In the genomic region with DNA sequence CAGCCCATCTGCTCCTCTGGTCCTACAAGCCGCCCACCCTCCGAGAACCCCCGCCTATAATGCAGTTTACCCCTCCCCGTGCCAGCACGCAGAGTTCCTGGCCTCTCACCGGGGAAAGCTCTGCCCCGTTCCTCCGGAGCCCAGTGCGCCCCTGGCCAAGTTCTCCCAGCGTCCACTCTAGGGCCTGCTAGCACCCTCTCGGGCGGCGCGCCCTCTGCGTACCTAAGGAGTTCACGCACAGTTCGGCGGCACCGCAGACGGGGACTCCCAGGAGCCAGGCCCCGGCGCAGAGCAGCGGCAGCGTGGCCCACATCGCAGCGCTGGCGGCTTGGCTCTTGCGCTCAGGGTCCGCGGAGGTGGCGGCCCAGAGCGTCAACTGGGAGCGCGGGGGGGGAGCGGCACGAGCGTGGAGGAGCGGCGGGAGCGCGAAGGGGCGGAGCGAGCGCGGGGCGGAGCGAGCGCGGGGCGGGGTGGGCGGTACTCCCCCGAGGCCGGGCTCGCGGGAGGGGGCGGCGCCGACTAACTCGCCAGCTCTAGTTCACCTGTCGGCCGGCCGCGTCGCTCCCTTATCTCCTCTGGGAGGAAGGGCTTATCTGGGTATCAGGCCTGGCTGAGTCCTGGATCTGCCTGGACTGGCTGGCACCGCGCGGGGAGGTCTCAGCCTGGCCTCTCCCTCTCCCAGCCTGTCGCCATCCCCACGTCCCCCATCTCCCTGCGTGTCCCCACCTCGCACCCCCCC, we compare ENCODE assay signal across 1 cellular context.
TF ChIP-seq lines count a peak whose summit lies in the region.

A gene with protein sequence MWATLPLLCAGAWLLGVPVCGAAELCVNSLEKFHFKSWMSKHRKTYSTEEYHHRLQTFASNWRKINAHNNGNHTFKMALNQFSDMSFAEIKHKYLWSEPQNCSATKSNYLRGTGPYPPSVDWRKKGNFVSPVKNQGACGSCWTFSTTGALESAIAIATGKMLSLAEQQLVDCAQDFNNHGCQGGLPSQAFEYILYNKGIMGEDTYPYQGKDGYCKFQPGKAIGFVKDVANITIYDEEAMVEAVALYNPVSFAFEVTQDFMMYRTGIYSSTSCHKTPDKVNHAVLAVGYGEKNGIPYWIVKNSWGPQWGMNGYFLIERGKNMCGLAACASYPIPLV (minus strand): TSS at position 378 of the 739 bp plus-strand sequence. CDS start 65 bp downstream, at position 313.

TF ChIP-seq in HepG2, 621 proteins besides CTCF, POLR2A, EP300 and RAD21 (continued from another document and continues in another):
- TF ChIP-seq, protein P1, sequence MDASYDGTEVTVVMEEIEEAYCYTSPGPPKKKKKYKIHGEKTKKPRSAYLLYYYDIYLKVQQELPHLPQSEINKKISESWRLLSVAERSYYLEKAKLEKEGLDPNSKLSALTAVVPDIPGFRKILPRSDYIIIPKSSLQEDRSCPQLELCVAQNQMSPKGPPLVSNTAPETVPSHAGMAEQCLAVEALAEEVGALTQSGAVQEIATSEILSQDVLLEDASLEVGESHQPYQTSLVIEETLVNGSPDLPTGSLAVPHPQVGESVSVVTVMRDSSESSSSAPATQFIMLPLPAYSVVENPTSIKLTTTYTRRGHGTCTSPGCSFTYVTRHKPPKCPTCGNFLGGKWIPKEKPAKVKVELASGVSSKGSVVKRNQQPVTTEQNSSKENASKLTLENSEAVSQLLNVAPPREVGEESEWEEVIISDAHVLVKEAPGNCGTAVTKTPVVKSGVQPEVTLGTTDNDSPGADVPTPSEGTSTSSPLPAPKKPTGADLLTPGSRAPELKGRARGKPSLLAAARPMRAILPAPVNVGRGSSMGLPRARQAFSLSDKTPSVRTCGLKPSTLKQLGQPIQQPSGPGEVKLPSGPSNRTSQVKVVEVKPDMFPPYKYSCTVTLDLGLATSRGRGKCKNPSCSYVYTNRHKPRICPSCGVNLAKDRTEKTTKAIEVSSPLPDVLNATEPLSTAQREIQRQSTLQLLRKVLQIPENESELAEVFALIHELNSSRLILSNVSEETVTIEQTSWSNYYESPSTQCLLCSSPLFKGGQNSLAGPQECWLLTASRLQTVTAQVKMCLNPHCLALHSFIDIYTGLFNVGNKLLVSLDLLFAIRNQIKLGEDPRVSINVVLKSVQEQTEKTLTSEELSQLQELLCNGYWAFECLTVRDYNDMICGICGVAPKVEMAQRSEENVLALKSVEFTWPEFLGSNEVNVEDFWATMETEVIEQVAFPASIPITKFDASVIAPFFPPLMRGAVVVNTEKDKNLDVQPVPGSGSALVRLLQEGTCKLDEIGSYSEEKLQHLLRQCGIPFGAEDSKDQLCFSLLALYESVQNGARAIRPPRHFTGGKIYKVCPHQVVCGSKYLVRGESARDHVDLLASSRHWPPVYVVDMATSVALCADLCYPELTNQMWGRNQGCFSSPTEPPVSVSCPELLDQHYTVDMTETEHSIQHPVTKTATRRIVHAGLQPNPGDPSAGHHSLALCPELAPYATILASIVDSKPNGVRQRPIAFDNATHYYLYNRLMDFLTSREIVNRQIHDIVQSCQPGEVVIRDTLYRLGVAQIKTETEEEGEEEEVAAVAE (CRISPR knock-in tag; IDR thresholded peaks at IDR 0.05; ENCODE audit: borderline replicate concordance), result no peak
- TF ChIP-seq SOX5 (CRISPR knock-in tag; IDR thresholded peaks at IDR 0.05; ENCODE audit: borderline replicate concordance), result 0 out of 2 replicates have a peak, but pooled peaks have one; percentile 33
- peak; percentile 72; the same call in 1 of the 2 replicates for TF ChIP-seq ZNF431 (CRISPR knock-in tag; IDR thresholded peaks at IDR 0.05; ENCODE audit: borderline replicate concordance, low read depth)
- TF ChIP-seq KDM2A (CRISPR knock-in tag; IDR thresholded peaks at IDR 0.05; ENCODE audit: borderline replicate concordance, low read depth), result peak; percentile 74; the same call in 1 of the 2 replicates
- no peak for TF ChIP-seq ZNF335 (CRISPR knock-in tag; IDR thresholded peaks at IDR 0.05)
- TF ChIP-seq STAG1 (CRISPR knock-in tag; IDR thresholded peaks at IDR 0.05), result no peak; the same call in 1 of the 2 replicates
- TF ChIP-seq, protein P2, sequence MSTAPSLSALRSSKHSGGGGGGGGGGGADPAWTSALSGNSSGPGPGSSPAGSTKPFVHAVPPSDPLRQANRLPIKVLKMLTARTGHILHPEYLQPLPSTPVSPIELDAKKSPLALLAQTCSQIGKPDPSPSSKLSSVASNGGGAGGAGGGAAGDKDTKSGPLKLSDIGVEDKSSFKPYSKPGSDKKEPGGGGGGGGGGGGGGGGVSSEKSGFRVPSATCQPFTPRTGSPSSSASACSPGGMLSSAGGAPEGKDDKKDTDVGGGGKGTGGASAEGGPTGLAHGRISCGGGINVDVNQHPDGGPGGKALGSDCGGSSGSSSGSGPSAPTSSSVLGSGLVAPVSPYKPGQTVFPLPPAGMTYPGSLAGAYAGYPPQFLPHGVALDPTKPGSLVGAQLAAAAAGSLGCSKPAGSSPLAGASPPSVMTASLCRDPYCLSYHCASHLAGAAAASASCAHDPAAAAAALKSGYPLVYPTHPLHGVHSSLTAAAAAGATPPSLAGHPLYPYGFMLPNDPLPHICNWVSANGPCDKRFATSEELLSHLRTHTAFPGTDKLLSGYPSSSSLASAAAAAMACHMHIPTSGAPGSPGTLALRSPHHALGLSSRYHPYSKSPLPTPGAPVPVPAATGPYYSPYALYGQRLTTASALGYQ (CRISPR knock-in tag; IDR thresholded peaks at IDR 0.05), result no peak
- TF ChIP-seq, protein P3, sequence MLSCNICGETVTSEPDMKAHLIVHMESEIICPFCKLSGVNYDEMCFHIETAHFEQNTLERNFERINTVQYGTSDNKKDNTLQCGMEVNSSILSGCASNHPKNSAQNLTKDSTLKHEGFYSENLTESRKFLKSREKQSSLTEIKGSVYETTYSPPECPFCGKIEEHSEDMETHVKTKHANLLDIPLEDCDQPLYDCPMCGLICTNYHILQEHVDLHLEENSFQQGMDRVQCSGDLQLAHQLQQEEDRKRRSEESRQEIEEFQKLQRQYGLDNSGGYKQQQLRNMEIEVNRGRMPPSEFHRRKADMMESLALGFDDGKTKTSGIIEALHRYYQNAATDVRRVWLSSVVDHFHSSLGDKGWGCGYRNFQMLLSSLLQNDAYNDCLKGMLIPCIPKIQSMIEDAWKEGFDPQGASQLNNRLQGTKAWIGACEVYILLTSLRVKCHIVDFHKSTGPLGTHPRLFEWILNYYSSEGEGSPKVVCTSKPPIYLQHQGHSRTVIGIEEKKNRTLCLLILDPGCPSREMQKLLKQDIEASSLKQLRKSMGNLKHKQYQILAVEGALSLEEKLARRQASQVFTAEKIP (CRISPR knock-in tag; IDR thresholded peaks at IDR 0.05; ENCODE audit: borderline replicate concordance), result no peak
- TF ChIP-seq, protein P4, sequence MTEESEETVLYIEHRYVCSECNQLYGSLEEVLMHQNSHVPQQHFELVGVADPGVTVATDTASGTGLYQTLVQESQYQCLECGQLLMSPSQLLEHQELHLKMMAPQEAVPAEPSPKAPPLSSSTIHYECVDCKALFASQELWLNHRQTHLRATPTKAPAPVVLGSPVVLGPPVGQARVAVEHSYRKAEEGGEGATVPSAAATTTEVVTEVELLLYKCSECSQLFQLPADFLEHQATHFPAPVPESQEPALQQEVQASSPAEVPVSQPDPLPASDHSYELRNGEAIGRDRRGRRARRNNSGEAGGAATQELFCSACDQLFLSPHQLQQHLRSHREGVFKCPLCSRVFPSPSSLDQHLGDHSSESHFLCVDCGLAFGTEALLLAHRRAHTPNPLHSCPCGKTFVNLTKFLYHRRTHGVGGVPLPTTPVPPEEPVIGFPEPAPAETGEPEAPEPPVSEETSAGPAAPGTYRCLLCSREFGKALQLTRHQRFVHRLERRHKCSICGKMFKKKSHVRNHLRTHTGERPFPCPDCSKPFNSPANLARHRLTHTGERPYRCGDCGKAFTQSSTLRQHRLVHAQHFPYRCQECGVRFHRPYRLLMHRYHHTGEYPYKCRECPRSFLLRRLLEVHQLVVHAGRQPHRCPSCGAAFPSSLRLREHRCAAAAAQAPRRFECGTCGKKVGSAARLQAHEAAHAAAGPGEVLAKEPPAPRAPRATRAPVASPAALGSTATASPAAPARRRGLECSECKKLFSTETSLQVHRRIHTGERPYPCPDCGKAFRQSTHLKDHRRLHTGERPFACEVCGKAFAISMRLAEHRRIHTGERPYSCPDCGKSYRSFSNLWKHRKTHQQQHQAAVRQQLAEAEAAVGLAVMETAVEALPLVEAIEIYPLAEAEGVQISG (CRISPR knock-in tag; IDR thresholded peaks at IDR 0.05), result peak; percentile 93
- TF ChIP-seq ZNF143 (CRISPR knock-in tag; IDR thresholded peaks at IDR 0.05), result no peak
- TF ChIP-seq, protein P5, sequence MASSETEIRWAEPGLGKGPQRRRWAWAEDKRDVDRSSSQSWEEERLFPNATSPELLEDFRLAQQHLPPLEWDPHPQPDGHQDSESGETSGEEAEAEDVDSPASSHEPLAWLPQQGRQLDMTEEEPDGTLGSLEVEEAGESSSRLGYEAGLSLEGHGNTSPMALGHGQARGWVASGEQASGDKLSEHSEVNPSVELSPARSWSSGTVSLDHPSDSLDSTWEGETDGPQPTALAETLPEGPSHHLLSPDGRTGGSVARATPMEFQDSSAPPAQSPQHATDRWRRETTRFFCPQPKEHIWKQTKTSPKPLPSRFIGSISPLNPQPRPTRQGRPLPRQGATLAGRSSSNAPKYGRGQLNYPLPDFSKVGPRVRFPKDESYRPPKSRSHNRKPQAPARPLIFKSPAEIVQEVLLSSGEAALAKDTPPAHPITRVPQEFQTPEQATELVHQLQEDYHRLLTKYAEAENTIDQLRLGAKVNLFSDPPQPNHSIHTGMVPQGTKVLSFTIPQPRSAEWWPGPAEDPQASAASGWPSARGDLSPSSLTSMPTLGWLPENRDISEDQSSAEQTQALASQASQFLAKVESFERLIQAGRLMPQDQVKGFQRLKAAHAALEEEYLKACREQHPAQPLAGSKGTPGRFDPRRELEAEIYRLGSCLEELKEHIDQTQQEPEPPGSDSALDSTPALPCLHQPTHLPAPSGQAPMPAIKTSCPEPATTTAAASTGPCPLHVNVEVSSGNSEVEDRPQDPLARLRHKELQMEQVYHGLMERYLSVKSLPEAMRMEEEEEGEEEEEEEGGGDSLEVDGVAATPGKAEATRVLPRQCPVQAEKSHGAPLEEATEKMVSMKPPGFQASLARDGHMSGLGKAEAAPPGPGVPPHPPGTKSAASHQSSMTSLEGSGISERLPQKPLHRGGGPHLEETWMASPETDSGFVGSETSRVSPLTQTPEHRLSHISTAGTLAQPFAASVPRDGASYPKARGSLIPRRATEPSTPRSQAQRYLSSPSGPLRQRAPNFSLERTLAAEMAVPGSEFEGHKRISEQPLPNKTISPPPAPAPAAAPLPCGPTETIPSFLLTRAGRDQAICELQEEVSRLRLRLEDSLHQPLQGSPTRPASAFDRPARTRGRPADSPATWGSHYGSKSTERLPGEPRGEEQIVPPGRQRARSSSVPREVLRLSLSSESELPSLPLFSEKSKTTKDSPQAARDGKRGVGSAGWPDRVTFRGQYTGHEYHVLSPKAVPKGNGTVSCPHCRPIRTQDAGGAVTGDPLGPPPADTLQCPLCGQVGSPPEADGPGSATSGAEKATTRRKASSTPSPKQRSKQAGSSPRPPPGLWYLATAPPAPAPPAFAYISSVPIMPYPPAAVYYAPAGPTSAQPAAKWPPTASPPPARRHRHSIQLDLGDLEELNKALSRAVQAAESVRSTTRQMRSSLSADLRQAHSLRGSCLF (CRISPR knock-in tag; IDR thresholded peaks at IDR 0.05; ENCODE audit: borderline replicate concordance), result no peak
- no peak for TF ChIP-seq ZFP36 (IDR thresholded peaks at IDR 0.05; ENCODE audit: borderline replicate concordance, low read depth, low read length, partially characterized antibody)
- peak; percentile 70 for TF ChIP-seq XRCC5 (optimal IDR thresholded peaks at IDR 0.05; ENCODE audit: low read length)
- TF ChIP-seq MAFK (conservative IDR thresholded peaks at IDR 0.05 in 1 of 2, IDR thresholded peaks at IDR 0.05 in 1 of 2; ENCODE audit: low read length in 2 of 2), result no peak
- TF ChIP-seq MAFF (IDR thresholded peaks at IDR 0.05; ENCODE audit: low read depth, low read length), result no peak
- TF ChIP-seq, protein P6, sequence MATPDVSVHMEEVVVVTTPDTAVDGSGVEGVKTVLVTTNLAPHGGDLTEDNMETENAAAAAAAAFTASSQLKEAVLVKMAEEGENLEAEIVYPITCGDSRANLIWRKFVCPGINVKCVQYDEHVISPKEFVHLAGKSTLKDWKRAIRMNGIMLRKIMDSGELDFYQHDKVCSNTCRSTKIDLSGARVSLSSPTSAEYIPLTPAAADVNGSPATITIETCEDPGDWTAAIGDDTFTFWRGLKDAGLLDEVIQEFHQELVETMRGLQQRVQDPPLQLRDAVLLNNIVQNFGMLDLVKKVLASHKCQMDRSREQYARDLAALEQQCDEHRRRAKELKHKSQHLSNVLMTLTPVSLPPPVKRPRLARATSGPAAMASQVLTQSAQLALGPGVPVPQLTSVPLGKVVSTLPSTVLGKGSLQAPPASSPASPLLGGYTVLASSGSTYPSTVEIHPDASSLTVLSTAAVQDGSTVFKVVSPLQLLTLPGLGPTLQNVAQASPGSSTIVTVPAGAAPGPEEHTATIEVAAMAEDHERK (CRISPR knock-in tag; IDR thresholded peaks at IDR 0.05; ENCODE audit: low read depth), result peak; percentile 37; the same call in 1 of the 2 replicates
- TF ChIP-seq ZMYM4 (CRISPR knock-in tag; IDR thresholded peaks at IDR 0.05), result peak; percentile 76
- no peak for TF ChIP-seq CCAR2 (optimal IDR thresholded peaks at IDR 0.05; ENCODE audit: low read depth, low read length)
- TF ChIP-seq ARNTL (CRISPR knock-in tag; IDR thresholded peaks at IDR 0.05), result peak; percentile 80
- TF ChIP-seq, protein P7, sequence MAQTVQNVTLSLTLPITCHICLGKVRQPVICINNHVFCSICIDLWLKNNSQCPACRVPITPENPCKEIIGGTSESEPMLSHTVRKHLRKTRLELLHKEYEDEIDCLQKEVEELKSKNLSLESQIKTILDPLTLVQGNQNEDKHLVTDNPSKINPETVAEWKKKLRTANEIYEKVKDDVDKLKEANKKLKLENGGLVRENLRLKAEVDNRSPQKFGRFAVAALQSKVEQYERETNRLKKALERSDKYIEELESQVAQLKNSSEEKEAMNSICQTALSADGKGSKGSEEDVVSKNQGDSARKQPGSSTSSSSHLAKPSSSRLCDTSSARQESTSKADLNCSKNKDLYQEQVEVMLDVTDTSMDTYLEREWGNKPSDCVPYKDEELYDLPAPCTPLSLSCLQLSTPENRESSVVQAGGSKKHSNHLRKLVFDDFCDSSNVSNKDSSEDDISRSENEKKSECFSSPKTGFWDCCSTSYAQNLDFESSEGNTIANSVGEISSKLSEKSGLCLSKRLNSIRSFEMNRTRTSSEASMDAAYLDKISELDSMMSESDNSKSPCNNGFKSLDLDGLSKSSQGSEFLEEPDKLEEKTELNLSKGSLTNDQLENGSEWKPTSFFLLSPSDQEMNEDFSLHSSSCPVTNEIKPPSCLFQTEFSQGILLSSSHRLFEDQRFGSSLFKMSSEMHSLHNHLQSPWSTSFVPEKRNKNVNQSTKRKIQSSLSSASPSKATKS (CRISPR knock-in tag; IDR thresholded peaks at IDR 0.05), result no peak
- no peak for TF ChIP-seq NFKBIZ (CRISPR knock-in tag; IDR thresholded peaks at IDR 0.05)
- TF ChIP-seq, protein P8, sequence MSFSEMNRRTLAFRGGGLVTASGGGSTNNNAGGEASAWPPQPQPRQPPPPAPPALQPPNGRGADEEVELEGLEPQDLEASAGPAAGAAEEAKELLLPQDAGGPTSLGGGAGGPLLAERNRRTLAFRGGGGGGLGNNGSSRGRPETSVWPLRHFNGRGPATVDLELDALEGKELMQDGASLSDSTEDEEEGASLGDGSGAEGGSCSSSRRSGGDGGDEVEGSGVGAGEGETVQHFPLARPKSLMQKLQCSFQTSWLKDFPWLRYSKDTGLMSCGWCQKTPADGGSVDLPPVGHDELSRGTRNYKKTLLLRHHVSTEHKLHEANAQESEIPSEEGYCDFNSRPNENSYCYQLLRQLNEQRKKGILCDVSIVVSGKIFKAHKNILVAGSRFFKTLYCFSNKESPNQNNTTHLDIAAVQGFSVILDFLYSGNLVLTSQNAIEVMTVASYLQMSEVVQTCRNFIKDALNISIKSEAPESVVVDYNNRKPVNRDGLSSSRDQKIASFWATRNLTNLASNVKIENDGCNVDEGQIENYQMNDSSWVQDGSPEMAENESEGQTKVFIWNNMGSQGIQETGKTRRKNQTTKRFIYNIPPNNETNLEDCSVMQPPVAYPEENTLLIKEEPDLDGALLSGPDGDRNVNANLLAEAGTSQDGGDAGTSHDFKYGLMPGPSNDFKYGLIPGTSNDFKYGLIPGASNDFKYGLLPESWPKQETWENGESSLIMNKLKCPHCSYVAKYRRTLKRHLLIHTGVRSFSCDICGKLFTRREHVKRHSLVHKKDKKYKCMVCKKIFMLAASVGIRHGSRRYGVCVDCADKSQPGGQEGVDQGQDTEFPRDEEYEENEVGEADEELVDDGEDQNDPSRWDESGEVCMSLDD (CRISPR knock-in tag; IDR thresholded peaks at IDR 0.05; ENCODE audit: borderline replicate concordance), result no peak
